Comparison of ENCODE assay signal across 17 cellular contexts in genomic region chr12:130955238-130955816, GRCh38. TPM values are rescaled to one million over a fixed set of nuclear protein-coding genes. Genes with fewer than 3 reads are reported as not detected.
DNase-seq lines count a peak whose midpoint lies in the region; ATAC-seq, FAIRE-seq and TF ChIP-seq lines count a peak whose summit lies in the region.
"Had no signal": no experiment of that assay in that cellular context is flagged by ENCODE, and none has a peak within 500 bp of the region (broad histone marks: within the 10 kb centered on the region; RNA-seq: fewer than 3 reads in every experiment).

No MANE protein-coding gene starts in this region.

- H3K27me3 Mint-ChIP-seq in nephron (ENCODE audit: low read depth), result peaks cover under 1% of the 10 kb centered on the region
- peaks cover 25% of the 10 kb centered on the region for H3K27me3 Mint-ChIP-seq in activated CD8-positive, alpha-beta memory T cell treated with anti-CD3 and anti-CD28 coated beads, Interleukin-2, amount 10 ng/mL, durations not matched to agents 7 days and 5 days

- no peak overlapping the region for H3K4me3 ChIP-seq in GM12878
- peak overlapping the region; percentile 55 to 72 (median 63) for H3K4me3 ChIP-seq in heart right ventricle
- H3K4me3 ChIP-seq in transverse colon, result peak overlapping the region; percentile 0 to 48 (median 10)

- in situ Hi-C loops in GM12878 (cut with MboI), result no loop called here
- in situ Hi-C loops in transverse colon (cut with MboI; ENCODE audit: low pct_ligation_motif_present in 1 of 4, low pct_unique_long_range_greater_than_20kb in 1 of 4, low sequenced_read_pairs in 3 of 4), result no loop called here

- H3K79me2 ChIP-seq in GM12878 (ENCODE audit: control insufficient read depth, insufficient read depth, low read length), result no peaks in the 10 kb centered on the region; the same call in 1 of the 2 replicates

- POLR2A ChIA-PET in GM12878 (lab: Charles Lee), result no interaction called here

- H3K4me3 Mint-ChIP-seq in nephron, result peak overlapping the region; percentile 17 to 85 (median 30)
- H3K4me3 Mint-ChIP-seq in activated CD8-positive, alpha-beta memory T cell treated with anti-CD3 and anti-CD28 coated beads, Interleukin-2, amount 10 ng/mL, durations not matched to agents 7 days and 5 days, result no peak overlapping the region
- H3K4me3 Mint-ChIP-seq: dendritic cell treated with granulocyte-macrophage colony-stimulating factor and Interleukin-4, amounts not matched to agents 40 ng/mL and 50 ng/mL, for 4 days; T-helper 1 cell treated with Interleukin-12 subunit alpha and Interleukin-12 subunit beta and Interleukin-4 antibody, amounts not matched to agents 30 μg/mL and 1 μg/mL, for 36 hours had no signal

- H3K9me3 Mint-ChIP-seq in nephron, result no peaks in the 10 kb centered on the region
- H3K9me3 Mint-ChIP-seq in activated CD8-positive, alpha-beta memory T cell treated with anti-CD3 and anti-CD28 coated beads, Interleukin-2, amount 10 ng/mL, durations not matched to agents 7 days and 5 days (ENCODE audit: low read depth), result no peaks in the 10 kb centered on the region
- H3K9me3 Mint-ChIP-seq: dendritic cell treated with granulocyte-macrophage colony-stimulating factor and Interleukin-4, amounts not matched to agents 40 ng/mL and 50 ng/mL, for 4 days; T-helper 1 cell treated with Interleukin-12 subunit alpha and Interleukin-12 subunit beta and Interleukin-4 antibody, amounts not matched to agents 30 μg/mL and 1 μg/mL, for 36 hours had no signal

- H3K9me3 ChIP-seq in GM12878 (replicated peaks; ENCODE audit: control insufficient read depth, insufficient read depth, low read length), result no peaks in the 10 kb centered on the region
- no peaks in the 10 kb centered on the region for H3K9me3 ChIP-seq in heart right ventricle
- no peaks in the 10 kb centered on the region for H3K9me3 ChIP-seq in transverse colon

- TF ChIP-seq RAD21 in GM12878 (IDR thresholded peaks at IDR 0.05; ENCODE audit: insufficient read depth, low read depth, low read length), result no peak

- intact Hi-C loops in GM12878 (cut with micrococcal nuclease; ENCODE audit: unreplicated experiment), result no loop called here
- intact Hi-C loops in heart right ventricle (cut with DNase I), result loop anchor here in 1 of 10 donors (5.0 kb wide), 1 partner anchor 52 kb away; no protein-coding TSS in a partner anchor
- intact Hi-C loops in transverse colon (cut with DNase I; ENCODE audit: low total_unique reads), result no loop called here

- no peaks in the 10 kb centered on the region for H3K36me3 Mint-ChIP-seq in nephron (ENCODE audit: low read depth)
- no peaks in the 10 kb centered on the region for H3K36me3 Mint-ChIP-seq in activated CD8-positive, alpha-beta memory T cell treated with anti-CD3 and anti-CD28 coated beads, Interleukin-2, amount 10 ng/mL, durations not matched to agents 7 days and 5 days

- TF ChIP-seq POLR2A in GM12878 (IDR thresholded peaks at IDR 0.05; ENCODE audit: low read depth, low read length) (no peak), transverse colon (IDR thresholded peaks at IDR 0.05) (peak; percentile 13)

- H3K27me3 ChIP-seq in GM12878 (replicated peaks in 1 of 2; ENCODE audit: control insufficient read depth in 2 of 2, insufficient read depth in 2 of 2, low read length in 1 of 2) (no peaks in the 10 kb centered on the region), heart right ventricle (no peaks in the 10 kb centered on the region), transverse colon (peaks cover 6% of the 10 kb centered on the region)

- peaks cover 4% of the 10 kb centered on the region; the same call in 1 of the 2 replicates for H3K4me1 ChIP-seq in GM12878 (ENCODE audit: control insufficient read depth, insufficient read depth, low read length)
- peaks cover 0 to 54% (median 37%) of the 10 kb centered on the region in 9 donors for H3K4me1 ChIP-seq in heart right ventricle
- H3K4me1 ChIP-seq in transverse colon, result peaks cover 0 to 8% (median 3%) of the 10 kb centered on the region in 4 donors

- H3K4me1 Mint-ChIP-seq in nephron, result peaks cover 34% of the 10 kb centered on the region
- no peaks in the 10 kb centered on the region for H3K4me1 Mint-ChIP-seq in activated CD8-positive, alpha-beta memory T cell treated with anti-CD3 and anti-CD28 coated beads, Interleukin-2, amount 10 ng/mL, durations not matched to agents 7 days and 5 days

- CTCF ChIA-PET in GM12878 (lab: Yijun Ruan, JAX), result no interaction called here
- CTCF ChIA-PET in activated CD8-positive, alpha-beta memory T cell treated with anti-CD3 and anti-CD28 coated beads, Interleukin-2, amount 10 ng/mL, durations not matched to agents 7 days and 5 days (lab: Charles Lee), result no interaction called here

- WGBS in GM12878 (ENCODE audit: insufficient coverage, insufficient replicate concordance, low lambda C conversion rate, missing lambda C conversion rate), result 68% methylated on average over 11 of the region's 11 CpGs
- WGBS in heart right ventricle, 2 donors, result 52 to 53% methylated on average over 11 of the region's 11 CpGs
- 61% methylated on average over 10 of the region's 11 CpGs; no CpG with 5 or more reads in 1 of the 2 donors for WGBS in transverse colon (ENCODE audit: low coverage in 1 of 2), 2 donors

- TF ChIP-seq CTCF in GM12878 (IDR thresholded peaks at IDR 0.05 in 2 of 3, conservative IDR thresholded peaks at IDR 0.05 in 1 of 3; ENCODE audit: control insufficient read depth in 2 of 3, extremely low read depth in 1 of 3, insufficient read depth in 1 of 3, low read depth in 3 of 3, low read length in 3 of 3) (no peak), heart right ventricle (IDR thresholded peaks at IDR 0.05) (no peak), nephron (IDR thresholded peaks at IDR 0.05; ENCODE audit: unreplicated experiment in 3 of 3) (no peak), transverse colon (IDR thresholded peaks at IDR 0.05) (no peak)

- H3K4me2 ChIP-seq in GM12878 (ENCODE audit: control insufficient read depth, insufficient read depth), result no peak overlapping the region

- H3K27ac Mint-ChIP-seq in nephron, result no peak overlapping the region
- no peak overlapping the region for H3K27ac Mint-ChIP-seq in activated CD8-positive, alpha-beta memory T cell treated with anti-CD3 and anti-CD28 coated beads, Interleukin-2, amount 10 ng/mL, durations not matched to agents 7 days and 5 days
- H3K27ac Mint-ChIP-seq: dendritic cell treated with granulocyte-macrophage colony-stimulating factor and Interleukin-4, amounts not matched to agents 40 ng/mL and 50 ng/mL, for 4 days; T-helper 1 cell treated with Interleukin-12 subunit alpha and Interleukin-12 subunit beta and Interleukin-4 antibody, amounts not matched to agents 30 μg/mL and 1 μg/mL, for 36 hours had no signal

- no peaks in the 10 kb centered on the region for H4K20me1 ChIP-seq in GM12878 (ENCODE audit: control insufficient read depth, insufficient read depth)

- no peak overlapping the region for H3K27ac ChIP-seq in GM12878 (ENCODE audit: control insufficient read depth, insufficient read depth)
- H3K27ac ChIP-seq in heart right ventricle, result peak overlapping the region in 8 of 10 donors; percentile 44 to 87 (median 75)
- H3K27ac ChIP-seq in transverse colon, result no peak overlapping the region

- BruUV-seq in GM12878 (replicated peaks; lab: Mats Ljungman, UMichigan), result no TSS peak

- H3K36me3 ChIP-seq in GM12878 (ENCODE audit: control insufficient read depth in 2 of 2, insufficient read depth in 2 of 2, low read length in 1 of 2) (no peaks in the 10 kb centered on the region), heart right ventricle (peaks cover 0 to 23% (median 0%) of the 10 kb centered on the region in 9 donors), transverse colon (no peaks in the 10 kb centered on the region)

- SMC1A ChIA-PET in GM12878 (lab: Charles Lee; ENCODE audit: uncharacterized antibody, unreplicated experiment), result interaction anchor here (1.6 to 3.7 kb wide), 2 partner anchors 9 to 14 kb away, joined by 7 to 23 read pairs; no protein-coding TSS in a partner anchor

- RAD21 ChIA-PET in GM12878 (lab: Charles Lee; ENCODE audit: unreplicated experiment), result interaction anchor here (0.9 to 2.2 kb wide), 3 partner anchors 25 to 47 kb away, joined by 3 to 12 read pairs (median 8); no protein-coding TSS in a partner anchor

- no peak for FAIRE-seq in GM12878 (lab: Jason Lieb, UNC)

- peak overlapping the region; percentile 37; the same call in 1 of the 2 replicates for H3K9ac ChIP-seq in GM12878 (ENCODE audit: control insufficient read depth, insufficient read depth, low read length)

- H2AFZ ChIP-seq in GM12878 (ENCODE audit: control insufficient read depth, low read depth, low read length), result no peak overlapping the region

- TF ChIP-seq EP300 in GM12878 (IDR thresholded peaks at IDR 0.05; ENCODE audit: borderline replicate concordance in 1 of 2, control insufficient read depth in 1 of 2, low read depth in 2 of 2, low read length in 2 of 2) (no peak), transverse colon (IDR thresholded peaks at IDR 0.05; ENCODE audit: low read depth) (no peak)

- DNase-seq in GM12878 (ENCODE audit: low read depth, low spot score) (no peak), heart right ventricle (peak in 1 of 2 donors; percentile 33), transverse colon (no peak), SIG-M5 (lab: John Stamatoyannopoulos, UW) (no peak), nucleus accumbens (lab: John Stamatoyannopoulos, UW) (no peak), SKM-1 (lab: John Stamatoyannopoulos, UW; ENCODE audit: unreplicated experiment) (no peak)
- DNase-seq in activated CD8-positive, alpha-beta memory T cell treated with anti-CD3 and anti-CD28 coated beads, Interleukin-2, amount 10 ng/mL, durations not matched to agents 7 days and 5 days, result no peak
- DNase-seq: activated CD4-positive, CD25-positive, alpha-beta regulatory T cell treated with anti-CD3 and anti-CD28 coated beads, Interleukin-2, amount 50 U/mL, for 72 hours; activated CD8-positive, alpha-beta memory T cell treated with anti-CD3 and anti-CD28 coated beads, Interleukin-2, amount 50 U/mL, for 48 hours; C1 segment of cervical spinal cord; KBM-7; NCI-H1048; stimulated activated naive CD4-positive, alpha-beta T cell treated with Interleukin-2 at 50 U/mL for 16 hours had no signal

- ATAC-seq in GM12878 (no peak), heart right ventricle (peak; percentile 28 to 67 (median 52))
- no peak for ATAC-seq in activated CD8-positive, alpha-beta memory T cell treated with anti-CD3 and anti-CD28 coated beads, Interleukin-2, amount 10 ng/mL, durations not matched to agents 7 days and 5 days

RNA-seq across cellular contexts. Expression of gene ADGRD1, which starts 1.6 kb away (rescaled TPM):
- total RNA-seq in GM12878 (2013; cell fraction: nucleolus; rRNA removed), result 84.0 and 84.2 TPM in 2 replicates
- total RNA-seq in GM12878 (2014; rRNA removed) (2.0 and 2.1 TPM in 2 replicates), GM12878 (2014; rRNA removed; fragmentation: Illumina TruSeq; extraction: Trizol) (0.49 and 0.69 TPM in 2 replicates), GM12878 (2021) (0.82 and 1.3 TPM in 2 replicates), heart right ventricle (100 to 1,000 TPM in 2 of 10 donors, 10 to 100 TPM in 8; 29.7 to 157 (median 72.6) TPM), transverse colon (10 to 100 TPM in 2 of 4 donors, 1 to 10 TPM in 2; 8.3 to 18.1 (median 12.5) TPM)
- polyA plus RNA-seq in GM12878 (2011; ENCODE audit: low read depth), result 1.0 TPM
- polyA plus RNA-seq in GM12878 (2011; rRNA removed) (9.0 and 12.7 TPM in 2 replicates), GM12878 (2014; fragmentation: Illumina TruSeq; extraction: Trizol) (0.11 and 0.21 TPM in 2 replicates), GM12878 (2014; fragmentation: Nextera tagmentation; extraction: Ambion mirVana) (under 1 TPM; 0.15 to 0.60 TPM), GM12878 (2014; rRNA removed) (1.2 and 1.7 TPM in 2 replicates), GM12878 (2016; fragmentation: Nextera tagmentation; extraction: Ambion mirVana) (1 to 10 TPM; 1.7 to 1.9 TPM), heart right ventricle (10 to 100 TPM; 16.8 to 35.0 TPM)
- polyA plus RNA-seq in GM12878 (2011; cell fraction: cytosol; rRNA removed), result 21.3 and 25.3 TPM in 2 replicates
- polyA plus RNA-seq in GM12878 (2011; cell fraction: nucleus; rRNA removed), result 79.0 and 112 TPM in 2 replicates
- polyA plus RNA-seq in GM12878 (2012), result 1.4 and 4.0 TPM in 2 replicates
- 17.3 and 27.0 TPM in 2 replicates for polyA minus RNA-seq in GM12878 (2011; rRNA and poly(A)+ RNA removed)
- polyA minus RNA-seq in GM12878 (2011; cell fraction: cytosol; rRNA and poly(A)+ RNA removed), result 3.3 and 5.9 TPM in 2 replicates
- 23.6 and 24.4 TPM in 2 replicates for polyA minus RNA-seq in GM12878 (2011; cell fraction: nucleus; rRNA and poly(A)+ RNA removed)
- 1 to 10 TPM in 1 of 2 experiments, under 1 TPM in 1; 0.23 to 2.2 TPM for total RNA-seq in activated CD8-positive, alpha-beta memory T cell treated with anti-CD3 and anti-CD28 coated beads, Interleukin-2, amount 10 ng/mL, durations not matched to agents 7 days and 5 days
- total RNA-seq: RPMI7951 had no signal

Comparison
In these comparisons a context has a peak if more than half of its experiments do, and no peak if none do; other contexts are left out.
1. ATAC-seq: peak in heart right ventricle (8 of 8); none in GM12878 (single experiment) and activated CD8-positive, alpha-beta memory T cell treated with anti-CD3 and anti-CD28 coated beads, Interleukin-2, amount 10 ng/mL, durations not matched to agents 7 days and 5 days (single experiment).
2. H3K27ac ChIP-seq: peak in heart right ventricle (8 of 10); none in GM12878 (single experiment) and transverse colon (0 of 4).